ENCODE assay signal across 1 cellular context in the genomic region with DNA sequence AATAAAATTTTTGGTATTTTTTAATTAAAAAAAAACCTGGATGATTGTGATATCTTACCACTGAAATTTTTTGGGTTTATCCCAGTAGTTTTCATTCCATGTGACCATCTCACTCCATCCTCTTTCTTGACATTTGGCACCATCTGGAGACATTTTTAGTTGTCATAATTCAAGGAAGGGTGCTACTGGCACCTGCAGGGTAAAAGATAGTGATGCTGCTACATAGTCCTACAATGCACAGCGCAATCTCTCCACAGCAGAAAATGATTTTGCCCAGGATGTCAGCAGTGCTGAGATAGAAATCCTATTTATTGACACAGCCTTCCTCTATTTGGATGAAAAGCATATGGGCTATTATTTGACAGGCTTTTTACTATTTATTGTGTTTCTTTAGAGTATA.
TF ChIP-seq lines count a peak whose summit lies in the region.

No MANE protein-coding gene starts in this region.

TF ChIP-seq in GM23338, 12 proteins besides CTCF, POLR2A, EP300 and RAD21 (continued from another document):
- TF ChIP-seq, protein P1, sequence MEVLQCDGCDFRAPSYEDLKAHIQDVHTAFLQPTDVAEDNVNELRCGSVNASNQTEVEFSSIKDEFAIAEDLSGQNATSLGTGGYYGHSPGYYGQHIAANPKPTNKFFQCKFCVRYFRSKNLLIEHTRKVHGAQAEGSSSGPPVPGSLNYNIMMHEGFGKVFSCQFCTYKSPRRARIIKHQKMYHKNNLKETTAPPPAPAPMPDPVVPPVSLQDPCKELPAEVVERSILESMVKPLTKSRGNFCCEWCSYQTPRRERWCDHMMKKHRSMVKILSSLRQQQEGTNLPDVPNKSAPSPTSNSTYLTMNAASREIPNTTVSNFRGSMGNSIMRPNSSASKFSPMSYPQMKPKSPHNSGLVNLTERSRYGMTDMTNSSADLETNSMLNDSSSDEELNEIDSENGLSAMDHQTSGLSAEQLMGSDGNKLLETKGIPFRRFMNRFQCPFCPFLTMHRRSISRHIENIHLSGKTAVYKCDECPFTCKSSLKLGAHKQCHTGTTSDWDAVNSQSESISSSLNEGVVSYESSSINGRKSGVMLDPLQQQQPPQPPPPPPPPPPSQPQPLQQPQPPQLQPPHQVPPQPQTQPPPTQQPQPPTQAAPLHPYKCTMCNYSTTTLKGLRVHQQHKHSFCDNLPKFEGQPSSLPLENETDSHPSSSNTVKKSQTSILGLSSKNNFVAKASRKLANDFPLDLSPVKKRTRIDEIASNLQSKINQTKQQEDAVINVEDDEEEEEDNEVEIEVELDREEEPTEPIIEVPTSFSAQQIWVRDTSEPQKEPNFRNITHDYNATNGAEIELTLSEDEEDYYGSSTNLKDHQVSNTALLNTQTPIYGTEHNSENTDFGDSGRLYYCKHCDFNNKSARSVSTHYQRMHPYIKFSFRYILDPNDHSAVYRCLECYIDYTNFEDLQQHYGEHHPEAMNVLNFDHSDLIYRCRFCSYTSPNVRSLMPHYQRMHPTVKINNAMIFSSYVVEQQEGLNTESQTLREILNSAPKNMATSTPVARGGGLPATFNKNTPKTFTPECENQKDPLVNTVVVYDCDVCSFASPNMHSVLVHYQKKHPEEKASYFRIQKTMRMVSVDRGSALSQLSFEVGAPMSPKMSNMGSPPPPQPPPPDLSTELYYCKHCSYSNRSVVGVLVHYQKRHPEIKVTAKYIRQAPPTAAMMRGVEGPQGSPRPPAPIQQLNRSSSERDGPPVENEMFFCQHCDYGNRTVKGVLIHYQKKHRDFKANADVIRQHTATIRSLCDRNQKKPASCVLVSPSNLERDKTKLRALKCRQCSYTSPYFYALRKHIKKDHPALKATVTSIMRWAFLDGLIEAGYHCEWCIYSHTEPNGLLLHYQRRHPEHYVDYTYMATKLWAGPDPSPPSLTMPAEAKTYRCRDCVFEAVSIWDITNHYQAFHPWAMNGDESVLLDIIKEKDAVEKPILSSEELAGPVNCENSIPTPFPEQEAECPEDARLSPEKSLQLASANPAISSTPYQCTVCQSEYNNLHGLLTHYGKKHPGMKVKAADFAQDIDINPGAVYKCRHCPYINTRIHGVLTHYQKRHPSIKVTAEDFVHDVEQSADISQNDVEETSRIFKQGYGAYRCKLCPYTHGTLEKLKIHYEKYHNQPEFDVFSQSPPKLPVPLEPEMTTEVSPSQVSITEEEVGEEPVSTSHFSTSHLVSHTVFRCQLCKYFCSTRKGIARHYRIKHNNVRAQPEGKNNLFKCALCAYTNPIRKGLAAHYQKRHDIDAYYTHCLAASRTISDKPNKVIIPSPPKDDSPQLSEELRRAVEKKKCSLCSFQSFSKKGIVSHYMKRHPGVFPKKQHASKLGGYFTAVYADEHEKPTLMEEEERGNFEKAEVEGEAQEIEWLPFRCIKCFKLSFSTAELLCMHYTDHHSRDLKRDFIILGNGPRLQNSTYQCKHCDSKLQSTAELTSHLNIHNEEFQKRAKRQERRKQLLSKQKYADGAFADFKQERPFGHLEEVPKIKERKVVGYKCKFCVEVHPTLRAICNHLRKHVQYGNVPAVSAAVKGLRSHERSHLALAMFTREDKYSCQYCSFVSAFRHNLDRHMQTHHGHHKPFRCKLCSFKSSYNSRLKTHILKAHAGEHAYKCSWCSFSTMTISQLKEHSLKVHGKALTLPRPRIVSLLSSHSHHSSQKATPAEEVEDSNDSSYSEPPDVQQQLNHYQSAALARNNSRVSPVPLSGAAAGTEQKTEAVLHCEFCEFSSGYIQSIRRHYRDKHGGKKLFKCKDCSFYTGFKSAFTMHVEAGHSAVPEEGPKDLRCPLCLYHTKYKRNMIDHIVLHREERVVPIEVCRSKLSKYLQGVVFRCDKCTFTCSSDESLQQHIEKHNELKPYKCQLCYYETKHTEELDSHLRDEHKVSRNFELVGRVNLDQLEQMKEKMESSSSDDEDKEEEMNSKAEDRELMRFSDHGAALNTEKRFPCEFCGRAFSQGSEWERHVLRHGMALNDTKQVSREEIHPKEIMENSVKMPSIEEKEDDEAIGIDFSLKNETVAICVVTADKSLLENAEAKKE (CRISPR knock-in tag; IDR thresholded peaks at IDR 0.05): no peak
- no peak for TF ChIP-seq ZNF114 (CRISPR knock-in tag; IDR thresholded peaks at IDR 0.05)
